23 cellular contexts compared by ENCODE assay signal in the genomic region with DNA sequence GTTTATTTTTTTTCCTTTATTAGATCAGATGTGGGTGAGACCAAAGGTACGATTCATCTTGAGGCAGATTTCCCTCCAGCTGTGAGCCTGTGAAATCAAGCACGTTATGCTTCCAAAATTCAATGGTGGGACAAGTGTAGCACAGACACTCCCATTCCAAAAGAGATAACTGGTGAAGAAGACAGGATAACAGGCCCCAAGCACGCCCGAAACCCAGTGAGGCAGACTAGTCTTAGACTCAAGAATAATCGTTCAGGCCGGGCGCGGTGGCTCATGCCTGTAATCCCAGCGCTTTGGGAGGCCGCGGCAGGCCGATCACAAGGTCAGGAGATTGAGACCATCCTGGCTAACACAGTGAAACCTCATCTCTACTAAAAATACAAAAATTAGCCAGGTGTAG. TPM values are rescaled to one million over a fixed set of nuclear protein-coding genes. Genes with fewer than 3 reads are reported as not detected.
DNase-seq lines count a peak whose midpoint lies in the region; ATAC-seq and TF ChIP-seq lines count a peak whose summit lies in the region.
"Had no signal": no experiment of that assay in that cellular context is flagged by ENCODE, and none has a peak within 500 bp of the region (broad histone marks: within the 10 kb centered on the region; RNA-seq: fewer than 3 reads in every experiment).

No MANE protein-coding gene starts in this region.

- no peak overlapping the region for H3K27ac ChIP-seq in Peyer's patch
- no peak overlapping the region for H3K27ac ChIP-seq in lower lobe of right lung
- no peak overlapping the region for H3K27ac ChIP-seq in stomach
- H3K27ac ChIP-seq in prostate gland: no peak overlapping the region
- H3K27ac ChIP-seq: GM23248, psoas muscle had no signal

- H3K36me3 Mint-ChIP-seq in activated CD8-positive, alpha-beta T cell treated with anti-CD3 and anti-CD28 coated beads, Interleukin-2, amount 10 ng/mL, durations not matched to agents 7 days and 5 days (ENCODE audit: low read depth): no peaks in the 10 kb centered on the region
- H3K36me3 Mint-ChIP-seq in activated CD8-positive, alpha-beta T cell treated with anti-CD3 and anti-CD28 coated beads for 36 hours (ENCODE audit: low read depth): no peaks in the 10 kb centered on the region
- H3K36me3 Mint-ChIP-seq: CD4-positive, alpha-beta memory T cell; naive B cell; stimulated activated memory B cell treated with anti-CD40 and anti-IgM and Interleukin-4, amounts not matched to agents 10 μg/mL and 1 μg/mL and 100 μg/mL, for 72 hours had no signal

- H3K4me3 ChIP-seq in Peyer's patch (no peak overlapping the region), lower lobe of right lung (no peak overlapping the region), stomach (no peak overlapping the region), prostate gland (no peak overlapping the region), H7 (ENCODE audit: insufficient read depth, low read depth, low read length) (no peak overlapping the region)
- H3K4me3 ChIP-seq: GM23248, psoas muscle had no signal

- H3K27ac Mint-ChIP-seq in activated CD8-positive, alpha-beta T cell treated with anti-CD3 and anti-CD28 coated beads, Interleukin-2, amount 10 ng/mL, durations not matched to agents 7 days and 5 days: no peak overlapping the region
- no peak overlapping the region for H3K27ac Mint-ChIP-seq in activated CD8-positive, alpha-beta T cell treated with anti-CD3 and anti-CD28 coated beads for 36 hours
- H3K27ac Mint-ChIP-seq: activated naive CD4-positive, alpha-beta T cell treated with anti-CD3 and anti-CD28 coated beads for 36 hours; CD4-positive, alpha-beta memory T cell; naive B cell; stimulated activated memory B cell treated with anti-CD40 and anti-IgM and Interleukin-4, amounts not matched to agents 10 μg/mL and 1 μg/mL and 100 μg/mL, for 72 hours; T-helper 2 cell treated with Interferon-gamma antibody and Interleukin-4, amounts not matched to agents 5 μg/mL and 100 μg/mL, for 36 hours had no signal

- H3K4me3 Mint-ChIP-seq in activated CD8-positive, alpha-beta T cell treated with anti-CD3 and anti-CD28 coated beads, Interleukin-2, amount 10 ng/mL, durations not matched to agents 7 days and 5 days: no peak overlapping the region
- no peak overlapping the region for H3K4me3 Mint-ChIP-seq in activated CD8-positive, alpha-beta T cell treated with anti-CD3 and anti-CD28 coated beads for 36 hours
- H3K4me3 Mint-ChIP-seq: activated naive CD4-positive, alpha-beta T cell treated with anti-CD3 and anti-CD28 coated beads for 36 hours; CD4-positive, alpha-beta memory T cell; stimulated activated memory B cell treated with anti-CD40 and anti-IgM and Interleukin-4, amounts not matched to agents 10 μg/mL and 1 μg/mL and 100 μg/mL, for 72 hours; T-helper 2 cell treated with Interferon-gamma antibody and Interleukin-4, amounts not matched to agents 5 μg/mL and 100 μg/mL, for 36 hours had no signal

- H3K9me3 ChIP-seq in Peyer's patch: no peaks in the 10 kb centered on the region
- H3K9me3 ChIP-seq in lower lobe of right lung: no peaks in the 10 kb centered on the region
- peaks cover 0 to 9% (median 0%) of the 10 kb centered on the region in 4 donors for H3K9me3 ChIP-seq in stomach
- no peaks in the 10 kb centered on the region for H3K9me3 ChIP-seq in prostate gland
- H3K9me3 ChIP-seq: psoas muscle had no signal

- H3K4me1 Mint-ChIP-seq in activated CD8-positive, alpha-beta T cell treated with anti-CD3 and anti-CD28 coated beads, Interleukin-2, amount 10 ng/mL, durations not matched to agents 7 days and 5 days (ENCODE audit: low read depth): no peaks in the 10 kb centered on the region
- no peaks in the 10 kb centered on the region for H3K4me1 Mint-ChIP-seq in activated CD8-positive, alpha-beta T cell treated with anti-CD3 and anti-CD28 coated beads for 36 hours (ENCODE audit: low read depth)
- H3K4me1 Mint-ChIP-seq: CD4-positive, alpha-beta memory T cell; naive B cell; stimulated activated memory B cell treated with anti-CD40 and anti-IgM and Interleukin-4, amounts not matched to agents 10 μg/mL and 1 μg/mL and 100 μg/mL, for 72 hours had no signal

- H3K27me3 Mint-ChIP-seq in activated CD8-positive, alpha-beta T cell treated with anti-CD3 and anti-CD28 coated beads, Interleukin-2, amount 10 ng/mL, durations not matched to agents 7 days and 5 days (ENCODE audit: low read depth): no peaks in the 10 kb centered on the region
- peaks cover 3% of the 10 kb centered on the region for H3K27me3 Mint-ChIP-seq in activated CD8-positive, alpha-beta T cell treated with anti-CD3 and anti-CD28 coated beads for 36 hours

- TF ChIP-seq POLR2A in Peyer's patch (IDR thresholded peaks at IDR 0.05): no peak
- TF ChIP-seq POLR2A in stomach (IDR thresholded peaks at IDR 0.05): no peak
- TF ChIP-seq POLR2A in prostate gland (IDR thresholded peaks at IDR 0.05): no peak

- no peak for TF ChIP-seq CTCF in activated CD8-positive, alpha-beta T cell treated with anti-CD3 and anti-CD28 coated beads for 36 hours (IDR thresholded peaks at IDR 0.05)
- TF ChIP-seq CTCF in Peyer's patch (IDR thresholded peaks at IDR 0.05): no peak
- no peak for TF ChIP-seq CTCF in lower lobe of right lung (IDR thresholded peaks at IDR 0.05)
- TF ChIP-seq CTCF in stomach (IDR thresholded peaks at IDR 0.05): no peak
- no peak for TF ChIP-seq CTCF in prostate gland (IDR thresholded peaks at IDR 0.05)

- 86 to 95% (median 92%) methylated on average over 12 of the region's 12 CpGs for WGBS in stomach, 5 donors
- 91% methylated on average over 12 of the region's 12 CpGs for WGBS in prostate gland

- H3K4me1 ChIP-seq in Peyer's patch (no peaks in the 10 kb centered on the region), lower lobe of right lung (no peaks in the 10 kb centered on the region), stomach (peaks cover 0 to 6% (median 0%) of the 10 kb centered on the region in 4 donors), prostate gland (replicated peaks) (no peaks in the 10 kb centered on the region)
- H3K4me1 ChIP-seq: psoas muscle had no signal

- ATAC-seq in activated CD8-positive, alpha-beta T cell treated with anti-CD3 and anti-CD28 coated beads, Interleukin-2, amount 10 ng/mL, durations not matched to agents 7 days and 5 days: no peak
- ATAC-seq in activated CD8-positive, alpha-beta T cell treated with anti-CD3 and anti-CD28 coated beads for 36 hours: no peak
- ATAC-seq in lower lobe of right lung: no peak
- ATAC-seq: left colon, psoas muscle had no signal

- POLR2A ChIA-PET in activated CD8-positive, alpha-beta T cell treated with anti-CD3 and anti-CD28 coated beads, Interleukin-2, amount 10 ng/mL, durations not matched to agents 7 days and 5 days (lab: Charles Lee): no interaction called here
- POLR2A ChIA-PET in activated CD8-positive, alpha-beta T cell treated with anti-CD3 and anti-CD28 coated beads for 36 hours (lab: Charles Lee): no interaction called here

- no peaks in the 10 kb centered on the region for H3K9me3 Mint-ChIP-seq in activated CD8-positive, alpha-beta T cell treated with anti-CD3 and anti-CD28 coated beads, Interleukin-2, amount 10 ng/mL, durations not matched to agents 7 days and 5 days (ENCODE audit: insufficient read depth)
- no peaks in the 10 kb centered on the region for H3K9me3 Mint-ChIP-seq in activated CD8-positive, alpha-beta T cell treated with anti-CD3 and anti-CD28 coated beads for 36 hours
- H3K9me3 Mint-ChIP-seq: activated naive CD4-positive, alpha-beta T cell treated with anti-CD3 and anti-CD28 coated beads for 36 hours; stimulated activated memory B cell treated with anti-CD40 and anti-IgM and Interleukin-4, amounts not matched to agents 10 μg/mL and 1 μg/mL and 100 μg/mL, for 72 hours; T-helper 2 cell treated with Interferon-gamma antibody and Interleukin-4, amounts not matched to agents 5 μg/mL and 100 μg/mL, for 36 hours had no signal

- no peaks in the 10 kb centered on the region for H3K36me3 ChIP-seq in Peyer's patch
- H3K36me3 ChIP-seq in lower lobe of right lung: no peaks in the 10 kb centered on the region
- H3K36me3 ChIP-seq in stomach: no peaks in the 10 kb centered on the region
- no peaks in the 10 kb centered on the region for H3K36me3 ChIP-seq in prostate gland
- H3K36me3 ChIP-seq in H7 (replicated peaks; ENCODE audit: control insufficient read depth, insufficient read depth, low read length): no peaks in the 10 kb centered on the region

- H3K27me3 ChIP-seq in Peyer's patch (no peaks in the 10 kb centered on the region), lower lobe of right lung (ENCODE audit: low read depth) (peaks cover 6% of the 10 kb centered on the region), stomach (peaks cover 0 to 21% (median 11%) of the 10 kb centered on the region in 3 donors), prostate gland (replicated peaks; ENCODE audit: insufficient read depth) (no peaks in the 10 kb centered on the region), H7 (ENCODE audit: control insufficient read depth, insufficient read depth, low read length) (no peaks in the 10 kb centered on the region)

- TF ChIP-seq EP300 in stomach (IDR thresholded peaks at IDR 0.05): no peak

- CTCF ChIA-PET in activated CD8-positive, alpha-beta T cell treated with anti-CD3 and anti-CD28 coated beads, Interleukin-2, amount 10 ng/mL, durations not matched to agents 7 days and 5 days (lab: Charles Lee): no interaction called here
- CTCF ChIA-PET in activated CD8-positive, alpha-beta T cell treated with anti-CD3 and anti-CD28 coated beads for 36 hours (lab: Charles Lee): interaction anchor here (0.9 kb wide), 1 partner anchor 155 kb away, joined by 3 read pairs; no protein-coding TSS in a partner anchor

- DNase-seq in activated CD8-positive, alpha-beta T cell treated with anti-CD3 and anti-CD28 coated beads, Interleukin-2, amount 10 ng/mL, durations not matched to agents 7 days and 5 days: peak; percentile 1
- DNase-seq in activated CD8-positive, alpha-beta T cell treated with anti-CD3 and anti-CD28 coated beads for 36 hours: no peak
- DNase-seq in Peyer's patch (peak in 2 of 3 donors; percentile 14), lower lobe of right lung (peak; percentile 45), stomach (peak; percentile 24), middle frontal gyrus (ENCODE audit: extremely low spot score, low spot score) (no peak), prostate gland (ENCODE audit: low spot score) (no peak), H7 (no peak)
- DNase-seq: activated naive CD4-positive, alpha-beta T cell treated with anti-CD3 and anti-CD28 coated beads for 36 hours; CD4-positive, alpha-beta memory T cell; cerebellar nuclear complex; GM23248; hippocampal formation; left colon; naive B cell; NCI-H146; NCI-H345; psoas muscle; SIG-M5; stimulated activated CD4-positive, alpha-beta T cell treated with anti-CD3 and anti-CD28 coated beads, Interleukin-15, amount 100 ng/mL, for 24 hours; stimulated activated CD4-positive, alpha-beta T cell treated with anti-CD3 and anti-CD28 coated beads, Interleukin-4, amount 100 ng/mL, for 4 hours had no signal

- intact Hi-C loops in activated CD8-positive, alpha-beta T cell treated with anti-CD3 and anti-CD28 coated beads for 36 hours (cut with micrococcal nuclease): no loop called here
- intact Hi-C loops in lower lobe of right lung (cut with DNase I): no loop called here
- intact Hi-C loops in stomach (cut with DNase I; ENCODE audit: low total_unique reads): no loop called here
- intact Hi-C loops in prostate gland (cut with DNase I): no loop called here

RNA-seq across cellular contexts. Expression of gene COL5A1, which starts 36.8 kb away (rescaled TPM):
- under 1 TPM; 0.05 to 0.08 TPM for total RNA-seq in activated CD8-positive, alpha-beta T cell treated with anti-CD3 and anti-CD28 coated beads, Interleukin-2, amount 10 ng/mL, durations not matched to agents 7 days and 5 days
- under 1 TPM; 0.29 to 0.34 TPM for total RNA-seq in activated CD8-positive, alpha-beta T cell treated with anti-CD3 and anti-CD28 coated beads for 36 hours
- total RNA-seq in Peyer's patch (10 to 100 TPM in 2 of 4 donors, 1 to 10 TPM in 2; 4.9 to 97.4 (median 11.9) TPM), lower lobe of right lung (29.0 TPM), stomach (100 to 1,000 TPM in 2 of 5 donors, 10 to 100 TPM in 3; 17.5 to 205 (median 48.2) TPM), prostate gland (10 to 100 TPM; 16.9 to 36.0 TPM)
- 10 to 100 TPM in 2 of 3 donors, 1 to 10 TPM in 1; 7.3 to 17.4 (median 17.3) TPM for polyA plus RNA-seq in stomach
- total RNA-seq in H7 (2014; rRNA removed; shearing (Covaris generic)): 10.1 and 11.3 TPM in 2 replicates

Comparison
In these comparisons a context has a peak if more than half of its experiments do, and no peak if none do; other contexts are left out.
1. DNase-seq: peak in activated CD8-positive, alpha-beta T cell treated with anti-CD3 and anti-CD28 coated beads, Interleukin-2, amount 10 ng/mL, durations not matched to agents 7 days and 5 days (single experiment), Peyer's patch (2 of 3), lower lobe of right lung (single experiment) and stomach (single experiment); none in activated CD8-positive, alpha-beta T cell treated with anti-CD3 and anti-CD28 coated beads for 36 hours (single experiment), middle frontal gyrus (single experiment), prostate gland (single experiment) and H7 (single experiment).